11 cellular contexts compared by ENCODE assay signal in the genomic region with DNA sequence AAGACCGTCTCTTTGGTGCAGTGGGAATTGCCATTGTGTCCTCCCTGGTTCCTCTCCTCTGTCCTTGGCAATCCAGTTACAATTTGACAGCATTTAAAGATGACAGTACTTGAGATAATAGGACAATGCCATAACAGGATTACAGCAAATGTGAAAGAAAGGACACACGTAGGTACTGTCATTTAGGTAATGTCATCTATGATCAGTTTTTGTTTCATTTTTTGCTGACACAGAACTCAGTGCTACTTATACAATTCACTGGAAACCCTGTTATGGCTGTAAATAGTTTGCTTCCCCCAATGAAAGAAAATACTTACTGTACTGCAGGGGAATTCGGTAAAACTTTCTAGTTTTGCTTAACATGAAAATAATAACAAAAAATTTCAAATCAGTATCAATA.
DNase-seq lines count a peak whose midpoint lies in the region; ATAC-seq and TF ChIP-seq lines count a peak whose summit lies in the region.
"Had no signal": no experiment of that assay in that cellular context is flagged by ENCODE, and none has a peak within 500 bp of the region (broad histone marks: within the 10 kb centered on the region; RNA-seq: fewer than 3 reads in every experiment).

No MANE protein-coding gene starts in this region.

- H3K9me2 ChIP-seq in hepatocyte (replicated peaks; ENCODE audit: insufficient read depth), result no peaks in the 10 kb centered on the region

- H3K79me2 ChIP-seq in hepatocyte, result peaks cover 99% of the 10 kb centered on the region

- H3K4me2 ChIP-seq in hepatocyte, result no peak overlapping the region

- H3K9me3 ChIP-seq in hepatocyte (ENCODE audit: low read depth), result no peaks in the 10 kb centered on the region

- TF ChIP-seq CTCF in GM10266 (IDR thresholded peaks at IDR 0.05; ENCODE audit: control insufficient read depth, insufficient read depth, low read depth, missing control alignments) (no peak), hepatocyte (IDR thresholded peaks at IDR 0.05; ENCODE audit: poor library complexity) (no peak)

- DNase-seq in GM10266 (ENCODE audit: extremely low spot score) (peak; percentile 24), COR-L47 (lab: John Stamatoyannopoulos, UW) (no peak), SHP77 treated with DMSO at 0.1 percent for 48 hours (lab: John Stamatoyannopoulos, UW) (no peak), HT-29 (ENCODE audit: low spot score) (no peak), hepatocyte (ENCODE audit: low spot score) (no peak)
- DNase-seq: activated CD4-positive, alpha-beta T cell treated with anti-CD3 and anti-CD28 coated beads, Interleukin-2, amount 10 ng/mL, durations not matched to agents 24 days and 14 days; DND-41; head of caudate nucleus had no signal

- H3K4me1 ChIP-seq in hepatocyte (ENCODE audit: insufficient read depth), result peaks cover 21% of the 10 kb centered on the region

- no peaks in the 10 kb centered on the region for H3K27me3 ChIP-seq in hepatocyte

- no peak overlapping the region for H3K27ac ChIP-seq in hepatocyte

- H3K36me3 ChIP-seq in hepatocyte (replicated peaks; ENCODE audit: insufficient read depth, low read depth), result no peaks in the 10 kb centered on the region

- H2AFZ ChIP-seq in hepatocyte, result no peak overlapping the region

- no peaks in the 10 kb centered on the region for H4K20me1 ChIP-seq in hepatocyte (ENCODE audit: insufficient read depth, poor library complexity, severe bottlenecking)

- WGBS in hepatocyte (ENCODE audit: low lambda C conversion rate, missing lambda C conversion rate), result 93% methylated on average over 3 of the region's 3 CpGs

- no peak overlapping the region for H3K4me3 ChIP-seq in hepatocyte

- peak; percentile 45 for ATAC-seq in GM19043 (IDR thresholded peaks at IDR 0.05; ENCODE audit: low read depth, unreplicated experiment)
- peak; percentile 61 for ATAC-seq in HG02798 (IDR thresholded peaks at IDR 0.05; ENCODE audit: poor library complexity, unreplicated experiment)
- ATAC-seq in HG03558 (IDR thresholded peaks at IDR 0.05; ENCODE audit: extremely low read depth, unreplicated experiment), result peak; percentile 61
